Comparison of ENCODE assay signal across 1 cellular context in the genomic region with DNA sequence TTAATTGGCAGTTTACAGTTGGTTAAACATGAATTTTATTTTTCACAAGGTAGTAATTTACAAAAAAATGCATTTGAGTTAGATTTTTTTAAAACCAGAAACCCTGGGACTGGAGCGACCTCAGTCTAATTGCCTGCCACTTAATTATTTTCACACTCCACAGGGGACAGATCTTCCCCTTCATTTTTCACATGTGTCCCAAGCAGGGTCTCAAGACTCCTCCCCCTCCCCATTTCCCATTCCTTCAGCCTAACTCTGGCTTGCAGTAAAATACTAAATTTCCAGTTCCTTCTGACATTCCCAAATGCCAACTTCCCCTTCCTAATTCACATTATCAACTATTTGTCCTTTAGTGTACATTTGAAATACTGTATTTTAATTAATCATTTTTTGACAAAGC.
TF ChIP-seq lines count a peak whose summit lies in the region.

No MANE protein-coding gene starts in this region.

TF ChIP-seq in GM23338, 12 proteins besides CTCF, POLR2A, EP300 and RAD21 (continued from another document):
- TF ChIP-seq ZNF462 (CRISPR knock-in tag; IDR thresholded peaks at IDR 0.05) (no peak), EZH2 (IDR thresholded peaks at IDR 0.05; ENCODE audit: low read depth, unreplicated experiment) (no peak), EZH2phosphoT487 (IDR thresholded peaks at IDR 0.05; ENCODE audit: unreplicated experiment) (no peak), JUNB (IDR thresholded peaks at IDR 0.05; ENCODE audit: unreplicated experiment) (no peak)
- TF ChIP-seq, protein P1, sequence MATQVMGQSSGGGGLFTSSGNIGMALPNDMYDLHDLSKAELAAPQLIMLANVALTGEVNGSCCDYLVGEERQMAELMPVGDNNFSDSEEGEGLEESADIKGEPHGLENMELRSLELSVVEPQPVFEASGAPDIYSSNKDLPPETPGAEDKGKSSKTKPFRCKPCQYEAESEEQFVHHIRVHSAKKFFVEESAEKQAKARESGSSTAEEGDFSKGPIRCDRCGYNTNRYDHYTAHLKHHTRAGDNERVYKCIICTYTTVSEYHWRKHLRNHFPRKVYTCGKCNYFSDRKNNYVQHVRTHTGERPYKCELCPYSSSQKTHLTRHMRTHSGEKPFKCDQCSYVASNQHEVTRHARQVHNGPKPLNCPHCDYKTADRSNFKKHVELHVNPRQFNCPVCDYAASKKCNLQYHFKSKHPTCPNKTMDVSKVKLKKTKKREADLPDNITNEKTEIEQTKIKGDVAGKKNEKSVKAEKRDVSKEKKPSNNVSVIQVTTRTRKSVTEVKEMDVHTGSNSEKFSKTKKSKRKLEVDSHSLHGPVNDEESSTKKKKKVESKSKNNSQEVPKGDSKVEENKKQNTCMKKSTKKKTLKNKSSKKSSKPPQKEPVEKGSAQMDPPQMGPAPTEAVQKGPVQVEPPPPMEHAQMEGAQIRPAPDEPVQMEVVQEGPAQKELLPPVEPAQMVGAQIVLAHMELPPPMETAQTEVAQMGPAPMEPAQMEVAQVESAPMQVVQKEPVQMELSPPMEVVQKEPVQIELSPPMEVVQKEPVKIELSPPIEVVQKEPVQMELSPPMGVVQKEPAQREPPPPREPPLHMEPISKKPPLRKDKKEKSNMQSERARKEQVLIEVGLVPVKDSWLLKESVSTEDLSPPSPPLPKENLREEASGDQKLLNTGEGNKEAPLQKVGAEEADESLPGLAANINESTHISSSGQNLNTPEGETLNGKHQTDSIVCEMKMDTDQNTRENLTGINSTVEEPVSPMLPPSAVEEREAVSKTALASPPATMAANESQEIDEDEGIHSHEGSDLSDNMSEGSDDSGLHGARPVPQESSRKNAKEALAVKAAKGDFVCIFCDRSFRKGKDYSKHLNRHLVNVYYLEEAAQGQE (IDR thresholded peaks at IDR 0.05; ENCODE audit: unreplicated experiment) = no peak
